10 cellular contexts compared by ENCODE assay signal in genomic region chr5:62778327-62779009, GRCh38.
A peak's percentile ranks its signal among the peaks of the same experiment; 100 is the strongest.
DNase-seq lines count a peak whose midpoint lies in the region; ATAC-seq and TF ChIP-seq lines count a peak whose summit lies in the region.
"Had no signal": no experiment of that assay in that cellular context is flagged by ENCODE, and none has a peak within 500 bp of the region (broad histone marks: within the 10 kb centered on the region; RNA-seq: fewer than 3 reads in every experiment).

No MANE protein-coding gene starts in this region.

- no peaks in the 10 kb centered on the region for H3K36me3 Mint-ChIP-seq in neural progenitor cell

- H3K4me1 ChIP-seq in neural progenitor cell = no peaks in the 10 kb centered on the region
- H3K4me1 ChIP-seq: pancreas had no signal

- H2AFZ ChIP-seq in neural progenitor cell (replicated peaks) = peak overlapping the region; percentile 77

- no peaks in the 10 kb centered on the region for H4K20me1 ChIP-seq in neural progenitor cell (ENCODE audit: low read depth)

- H3K27ac ChIP-seq in neural progenitor cell = no peak overlapping the region
- H3K27ac ChIP-seq: pancreas had no signal

- H3K79me2 ChIP-seq in neural progenitor cell (ENCODE audit: low read depth) = no peaks in the 10 kb centered on the region

- H3F3A ChIP-seq in neural progenitor cell (ENCODE audit: low read depth) = no peaks in the 10 kb centered on the region

- no peak overlapping the region for H3K4me2 ChIP-seq in neural progenitor cell

- H3K27ac Mint-ChIP-seq in neural progenitor cell = no peak overlapping the region
- H3K27ac Mint-ChIP-seq in stimulated activated naive CD8-positive, alpha-beta T cell treated with anti-CD3 and anti-CD28 coated beads, Interleukin-15, amount 100 ng/mL, for 72 hours = no peak overlapping the region

- H3K36me3 ChIP-seq in neural progenitor cell = no peaks in the 10 kb centered on the region
- H3K36me3 ChIP-seq: pancreas had no signal

- H3K4me3 Mint-ChIP-seq in neural progenitor cell = no peak overlapping the region
- no peak overlapping the region for H3K4me3 Mint-ChIP-seq in stimulated activated naive CD8-positive, alpha-beta T cell treated with anti-CD3 and anti-CD28 coated beads, Interleukin-15, amount 100 ng/mL, for 72 hours

- no peaks in the 10 kb centered on the region for H3K27me3 ChIP-seq in neural progenitor cell
- H3K27me3 ChIP-seq: pancreas had no signal

- H3K27me3 Mint-ChIP-seq in neural progenitor cell (ENCODE audit: insufficient read depth, low read depth) = peaks cover 2% of the 10 kb centered on the region
- no peaks in the 10 kb centered on the region for H3K27me3 Mint-ChIP-seq in stimulated activated naive CD8-positive, alpha-beta T cell treated with anti-CD3 and anti-CD28 coated beads, Interleukin-15, amount 100 ng/mL, for 72 hours

- DNase-seq in SIG-M5 (lab: John Stamatoyannopoulos, UW) = peak; percentile 20
- DNase-seq in neural progenitor cell (ENCODE audit: low spot score) = peak; percentile 8
- DNase-seq in activated CD4-positive, alpha-beta T cell treated with anti-CD3 and anti-CD28 coated beads for 1 hour = no peak
- DNase-seq in germinal center (ENCODE audit: low spot score) = no peak
- DNase-seq in stimulated activated naive CD8-positive, alpha-beta T cell treated with anti-CD3 and anti-CD28 coated beads, Interleukin-15, amount 100 ng/mL, for 72 hours = no peak
- DNase-seq: activated CD4-positive, alpha-beta T cell treated with anti-CD3 and anti-CD28 coated beads for 4 hours; pancreas had no signal

- TF ChIP-seq CTCF in neural progenitor cell (IDR thresholded peaks at IDR 0.05) = no peak

- H3K4me3 ChIP-seq in neural progenitor cell = no peak overlapping the region
- H3K4me3 ChIP-seq: pancreas had no signal

- no peaks in the 10 kb centered on the region for H3K9me3 ChIP-seq in neural progenitor cell (ENCODE audit: low read depth)
- H3K9me3 ChIP-seq: pancreas had no signal

- ATAC-seq in GM18870 (IDR thresholded peaks at IDR 0.05; ENCODE audit: unreplicated experiment) = peak; percentile 12
- ATAC-seq in HG03097 (IDR thresholded peaks at IDR 0.05; ENCODE audit: low FRiP score, unreplicated experiment) = peak; percentile 16
- no peak for ATAC-seq in GM21825 (IDR thresholded peaks at IDR 0.05; ENCODE audit: unreplicated experiment)
- ATAC-seq in stimulated activated naive CD8-positive, alpha-beta T cell treated with anti-CD3 and anti-CD28 coated beads, Interleukin-15, amount 100 ng/mL, for 72 hours = no peak

- no peak overlapping the region for H3K9ac ChIP-seq in neural progenitor cell

- H3K4me1 Mint-ChIP-seq in neural progenitor cell = no peaks in the 10 kb centered on the region
- no peaks in the 10 kb centered on the region for H3K4me1 Mint-ChIP-seq in stimulated activated naive CD8-positive, alpha-beta T cell treated with anti-CD3 and anti-CD28 coated beads, Interleukin-15, amount 100 ng/mL, for 72 hours

- H3K9me3 Mint-ChIP-seq in neural progenitor cell = no peaks in the 10 kb centered on the region
- H3K9me3 Mint-ChIP-seq in stimulated activated naive CD8-positive, alpha-beta T cell treated with anti-CD3 and anti-CD28 coated beads, Interleukin-15, amount 100 ng/mL, for 72 hours = no peaks in the 10 kb centered on the region

Comparison
In these comparisons a context has a peak if more than half of its experiments do, and no peak if none do; other contexts are left out.
1. ATAC-seq: peak in GM18870 (single experiment) and HG03097 (single experiment); none in GM21825 (single experiment) and stimulated activated naive CD8-positive, alpha-beta T cell treated with anti-CD3 and anti-CD28 coated beads, Interleukin-15, amount 100 ng/mL, for 72 hours (single experiment).
2. DNase-seq: peak in SIG-M5 (single experiment) and neural progenitor cell (single experiment); none in activated CD4-positive, alpha-beta T cell treated with anti-CD3 and anti-CD28 coated beads for 1 hour (single experiment), germinal center (single experiment) and stimulated activated naive CD8-positive, alpha-beta T cell treated with anti-CD3 and anti-CD28 coated beads, Interleukin-15, amount 100 ng/mL, for 72 hours (0 of 2).